Comparison of ENCODE assay signal across 1 cellular context in genomic region chr13:46185634-46186033, GRCh38.
A peak's percentile ranks its signal among the peaks of the same experiment; 100 is the strongest.
TF ChIP-seq lines count a peak whose summit lies in the region.

No MANE protein-coding gene starts in this region.

TF ChIP-seq in K562, 482 proteins besides CTCF, POLR2A, EP300 and RAD21:
- TF ChIP-seq ZNF395 (CRISPR knock-in tag; IDR thresholded peaks at IDR 0.05): no peak
- no peak for TF ChIP-seq HNRNPUL1 (IDR thresholded peaks at IDR 0.05; ENCODE audit: low read length)
- no peak for TF ChIP-seq RERE (CRISPR knock-in tag; IDR thresholded peaks at IDR 0.05; ENCODE audit: borderline replicate concordance)
- peak; percentile 38; the same call in 1 of the 2 replicates for TF ChIP-seq BCOR (IDR thresholded peaks at IDR 0.05)
- 0 out of 4 replicates have a peak, but pooled peaks of 1 of the 2 experiments have one; percentile 23 for TF ChIP-seq KDM1A (IDR thresholded peaks at IDR 0.05)
- TF ChIP-seq HLTF (IDR thresholded peaks at IDR 0.05): no peak
- no peak for TF ChIP-seq NR3C1 (CRISPR knock-in tag; IDR thresholded peaks at IDR 0.05)
- TF ChIP-seq ZNF511 (CRISPR knock-in tag; IDR thresholded peaks at IDR 0.05): no peak
- TF ChIP-seq DEAF1 (CRISPR knock-in tag; IDR thresholded peaks at IDR 0.05): no peak
- TF ChIP-seq C11orf30 (IDR thresholded peaks at IDR 0.05; ENCODE audit: low read depth): no peak
- TF ChIP-seq NFE2L1 (tag; IDR thresholded peaks at IDR 0.05; ENCODE audit: borderline replicate concordance, low read depth): no peak
- no peak for TF ChIP-seq ZNF316 (IDR thresholded peaks at IDR 0.05)
- TF ChIP-seq ZZZ3 (IDR thresholded peaks at IDR 0.05): no peak
- TF ChIP-seq EWSR1 (IDR thresholded peaks at IDR 0.05; ENCODE audit: borderline replicate concordance, low read depth, partially characterized antibody): no peak
- no peak for TF ChIP-seq ZNF431 (CRISPR knock-in tag; IDR thresholded peaks at IDR 0.05)
- peak; percentile 94 for TF ChIP-seq RBM25 (IDR thresholded peaks at IDR 0.05; ENCODE audit: low read depth, low read length, severe bottlenecking)
- no peak for TF ChIP-seq RFX1 (IDR thresholded peaks at IDR 0.05)
- TF ChIP-seq ZMIZ1 (IDR thresholded peaks at IDR 0.05; ENCODE audit: low read depth in 2 of 2, low read length in 2 of 2): no peak
